ENCODE assay signal across 13 cellular contexts in genomic region chr14:76181546-76181945, GRCh38. TPM values are rescaled to one million over a fixed set of nuclear protein-coding genes. Genes with fewer than 3 reads are reported as not detected.
DNase-seq lines count a peak whose midpoint lies in the region; ATAC-seq, FAIRE-seq and TF ChIP-seq lines count a peak whose summit lies in the region.
"Had no signal": no experiment of that assay in that cellular context is flagged by ENCODE, and none has a peak within 500 bp of the region (broad histone marks: within the 10 kb centered on the region; RNA-seq: fewer than 3 reads in every experiment).

No MANE protein-coding gene starts in this region.

- no peaks in the 10 kb centered on the region; the same call in 1 of the 2 replicates for H4K20me1 ChIP-seq in DND-41 (ENCODE audit: insufficient read depth, low read length)

- DNase-seq in DND-41 (no peak), HTR-8/SVneo (ENCODE audit: insufficient read length, low spot score) (peak; percentile 14), adipocyte (ENCODE audit: low read depth) (peak; percentile 14), lower lobe of right lung (no peak), NCI-H187 (lab: John Stamatoyannopoulos, UW) (no peak), middle frontal gyrus (ENCODE audit: extremely low spot score, low spot score) (no peak)
- DNase-seq in activated CD8-positive, alpha-beta memory T cell treated with anti-CD3 and anti-CD28 coated beads, Interleukin-2, amount 50 U/mL, for 4 hours, result no peak
- DNase-seq: effector CD8-positive, alpha-beta T cell; H7; naive thymus-derived CD4-positive, alpha-beta T cell; NCI-H2029; SHP77; stimulated activated naive CD8-positive, alpha-beta T cell treated with anti-CD3 and anti-CD28 coated beads, Interleukin-15, Interleukin-2, amounts not matched to agents 100 U/mL and 50 U/mL, for 24 hours had no signal

- peaks cover 5% of the 10 kb centered on the region; the same call in 1 of the 2 replicates for H3K79me2 ChIP-seq in DND-41 (ENCODE audit: insufficient read depth, low read length)

- H3K27me3 ChIP-seq in DND-41 (ENCODE audit: insufficient read depth, low read length, poor library complexity) (no peaks in the 10 kb centered on the region), adipocyte (replicated peaks; ENCODE audit: control insufficient read depth, insufficient read depth, low read length) (no peaks in the 10 kb centered on the region), lower lobe of right lung (ENCODE audit: low read depth) (no peaks in the 10 kb centered on the region)

- no peaks in the 10 kb centered on the region for H3K4me1 ChIP-seq in DND-41 (ENCODE audit: insufficient read depth, low read length)
- H3K4me1 ChIP-seq in adipocyte (ENCODE audit: control insufficient read depth, insufficient read depth, low read length), result no peaks in the 10 kb centered on the region
- no peaks in the 10 kb centered on the region for H3K4me1 ChIP-seq in lower lobe of right lung

- intact Hi-C loops in lower lobe of right lung (cut with DNase I), result no loop called here

- H3K27ac ChIP-seq in DND-41 (ENCODE audit: low read length), result no peak overlapping the region
- H3K27ac ChIP-seq in lower lobe of right lung, result no peak overlapping the region

- no peak overlapping the region for H3K9ac ChIP-seq in DND-41 (ENCODE audit: low read depth, low read length)
- no peak overlapping the region for H3K9ac ChIP-seq in adipocyte (ENCODE audit: low read length)

- no peak overlapping the region for H3K4me3 ChIP-seq in DND-41 (ENCODE audit: low read depth in 1 of 2, low read length in 2 of 2)
- no peak overlapping the region for H3K4me3 ChIP-seq in adipocyte (ENCODE audit: low read length)
- H3K4me3 ChIP-seq in lower lobe of right lung, result no peak overlapping the region

- no peak for FAIRE-seq in HTR-8/SVneo (lab: Jason Lieb, UNC)

- peaks cover 78% of the 10 kb centered on the region for H3K36me3 ChIP-seq in DND-41 (ENCODE audit: insufficient read depth, low read length)
- H3K36me3 ChIP-seq in adipocyte (ENCODE audit: control insufficient read depth, insufficient read depth, low read length, severe bottlenecking), result peaks cover 90% of the 10 kb centered on the region
- peaks cover 93% of the 10 kb centered on the region for H3K36me3 ChIP-seq in lower lobe of right lung

- TF ChIP-seq CTCF in DND-41 (IDR thresholded peaks at IDR 0.05; ENCODE audit: borderline replicate concordance, extremely low read depth, low read length, poor library complexity, severe bottlenecking), result peak; percentile 32
- TF ChIP-seq CTCF in lower lobe of right lung (IDR thresholded peaks at IDR 0.05), result peak; percentile 11

- no peak overlapping the region for H2AFZ ChIP-seq in DND-41 (ENCODE audit: low read depth, low read length)

- H3K4me2 ChIP-seq in DND-41 (ENCODE audit: insufficient read depth, low read length), result no peak overlapping the region

- no peak for ATAC-seq in DND-41 (ENCODE audit: insufficient read depth, low read depth)
- no peak for ATAC-seq in lower lobe of right lung
- ATAC-seq: naive thymus-derived CD4-positive, alpha-beta T cell; stimulated activated naive CD8-positive, alpha-beta T cell treated with anti-CD3 and anti-CD28 coated beads, Interleukin-15, Interleukin-2, amounts not matched to agents 100 U/mL and 50 U/mL, for 24 hours had no signal

- H3K9me3 ChIP-seq in DND-41 (ENCODE audit: insufficient read depth, low read length, severe bottlenecking), result no peaks in the 10 kb centered on the region
- no peaks in the 10 kb centered on the region for H3K9me3 ChIP-seq in adipocyte (ENCODE audit: control insufficient read depth, low read length)
- no peaks in the 10 kb centered on the region for H3K9me3 ChIP-seq in lower lobe of right lung

RNA-seq across cellular contexts. Expression of gene GPATCH2L, which starts 29.8 kb away (rescaled TPM):
- 50.5 TPM for total RNA-seq in lower lobe of right lung

Comparison
In these comparisons a context has a peak if more than half of its experiments do, and no peak if none do; other contexts are left out.
1. DNase-seq: peak in HTR-8/SVneo (single experiment) and adipocyte (single experiment); none in DND-41 (single experiment), lower lobe of right lung (single experiment), NCI-H187 (0 of 2), activated CD8-positive, alpha-beta memory T cell treated with anti-CD3 and anti-CD28 coated beads, Interleukin-2, amount 50 U/mL, for 4 hours (single experiment) and middle frontal gyrus (single experiment).